Comparison of ENCODE assay signal across 1 cellular context in genomic region chr2:86193901-86194567, GRCh38.
A peak's percentile ranks its signal among the peaks of the same experiment; 100 is the strongest.
TF ChIP-seq lines count a peak whose summit lies in the region.

No MANE protein-coding gene starts in this region.

TF ChIP-seq in HepG2, 621 proteins besides CTCF, POLR2A, EP300 and RAD21:
- TF ChIP-seq E2F5 (CRISPR knock-in tag; conservative IDR thresholded peaks at IDR 0.05): no peak
- 0 out of 2 replicates have a peak, but pooled peaks have one; percentile 48 for TF ChIP-seq ZFP90 (CRISPR knock-in tag; IDR thresholded peaks at IDR 0.05; ENCODE audit: borderline replicate concordance)
- TF ChIP-seq DNMT3B (CRISPR knock-in tag; conservative IDR thresholded peaks at IDR 0.05): 0 out of 2 replicates have a peak, but pooled peaks have one; percentile 47
- TF ChIP-seq ZNF354B (CRISPR knock-in tag; IDR thresholded peaks at IDR 0.05): no peak
- TF ChIP-seq GPN1 (CRISPR knock-in tag; IDR thresholded peaks at IDR 0.05; ENCODE audit: borderline replicate concordance): no peak
- TF ChIP-seq TEAD2 (CRISPR knock-in tag; IDR thresholded peaks at IDR 0.05): no peak
- peak; percentile 89 for TF ChIP-seq RBAK (CRISPR knock-in tag; IDR thresholded peaks at IDR 0.05)
- TF ChIP-seq ZFY (CRISPR knock-in tag; IDR thresholded peaks at IDR 0.05): peak; percentile 37; the same call in 1 of the 2 replicates
- TF ChIP-seq SAP130 (CRISPR knock-in tag; IDR thresholded peaks at IDR 0.05; ENCODE audit: low read depth): 0 out of 2 replicates have a peak, but pooled peaks have one; percentile 20
- TF ChIP-seq THAP11 (CRISPR knock-in tag; IDR thresholded peaks at IDR 0.05): 0 out of 2 replicates have a peak, but pooled peaks have one; percentile 12
- TF ChIP-seq ATF6 (CRISPR knock-in tag; conservative IDR thresholded peaks at IDR 0.05): no peak
- 0 out of 2 replicates have a peak, but pooled peaks have one; percentile 22 for TF ChIP-seq RBFOX2 (IDR thresholded peaks at IDR 0.05; ENCODE audit: low read depth, low read length)
- TF ChIP-seq MBNL3 (CRISPR knock-in tag; conservative IDR thresholded peaks at IDR 0.05): no peak
- TF ChIP-seq STAG1 (CRISPR knock-in tag; IDR thresholded peaks at IDR 0.05): 0 out of 2 replicates have a peak, but pooled peaks have one; percentile 10
- no peak for TF ChIP-seq RAD51 (IDR thresholded peaks at IDR 0.05; ENCODE audit: borderline replicate concordance)
- TF ChIP-seq NFYB (CRISPR knock-in tag; IDR thresholded peaks at IDR 0.05): no peak
- TF ChIP-seq MEIS1 (CRISPR knock-in tag; IDR thresholded peaks at IDR 0.05; ENCODE audit: borderline replicate concordance): no peak
- TF ChIP-seq SP4 (CRISPR knock-in tag; IDR thresholded peaks at IDR 0.05): 0 out of 2 replicates have a peak, but pooled peaks have one; percentile 53
- TF ChIP-seq PRDM15 (CRISPR knock-in tag; IDR thresholded peaks at IDR 0.05): no peak
- TF ChIP-seq KLF12 (CRISPR knock-in tag; IDR thresholded peaks at IDR 0.05; ENCODE audit: borderline replicate concordance): 0 out of 2 replicates have a peak, but pooled peaks have one; percentile 25
- TF ChIP-seq ZSCAN21 (CRISPR knock-in tag; IDR thresholded peaks at IDR 0.05; ENCODE audit: borderline replicate concordance): no peak
- no peak for TF ChIP-seq ZNF782 (CRISPR knock-in tag; IDR thresholded peaks at IDR 0.05; ENCODE audit: borderline replicate concordance)
- TF ChIP-seq FLYWCH1 (CRISPR knock-in tag; IDR thresholded peaks at IDR 0.05): peak; percentile 72; the same call in 1 of the 2 replicates
- no peak for TF ChIP-seq ZNF33B (CRISPR knock-in tag; IDR thresholded peaks at IDR 0.05)
- TF ChIP-seq AGO2 (optimal IDR thresholded peaks at IDR 0.05; ENCODE audit: low read depth, low read length): no peak
- TF ChIP-seq RFXANK (CRISPR knock-in tag; IDR thresholded peaks at IDR 0.05): no peak
- no peak for TF ChIP-seq ZNF18 (CRISPR knock-in tag; IDR thresholded peaks at IDR 0.05; ENCODE audit: insufficient replicate concordance)
- TF ChIP-seq ARID2 (CRISPR knock-in tag; IDR thresholded peaks at IDR 0.05; ENCODE audit: borderline replicate concordance): peak; percentile 14; the same call in 1 of the 2 replicates
